ENCODE assay signal across 19 cellular contexts in genomic region chr1:2388004-2388913, GRCh38. TPM values are rescaled to one million over a fixed set of nuclear protein-coding genes. Genes with fewer than 3 reads are reported as not detected.
A peak's percentile ranks its signal among the peaks of the same experiment; 100 is the strongest.
DNase-seq lines count a peak whose midpoint lies in the region; ATAC-seq and TF ChIP-seq lines count a peak whose summit lies in the region.
"Had no signal": no experiment of that assay in that cellular context is flagged by ENCODE, and none has a peak within 500 bp of the region (broad histone marks: within the 10 kb centered on the region; RNA-seq: fewer than 3 reads in every experiment).

No MANE protein-coding gene starts in this region.

- H3K36me3 ChIP-seq in BLaER1 treated with 17β-estradiol and CSF1 and Interleukin-3, amounts not matched to agents 10 nM and 100 nM = peaks cover 3 to 7% (median 5%) of the 10 kb centered on the region in 11 experiments; a peak in 18 of 22 replicates
- H3K36me3 ChIP-seq in psoas muscle (ENCODE audit: insufficient read depth in 1 of 2, low read depth in 1 of 2) = peaks cover 0 to 7% of the 10 kb centered on the region in 2 donors
- H3K36me3 ChIP-seq: ascending aorta had no signal

- H3K9ac ChIP-seq in BLaER1 treated with 17β-estradiol and CSF1 and Interleukin-3, amounts not matched to agents 10 nM and 100 nM = peak overlapping the region; percentile 54 to 95 (median 87)

- H3K27ac Mint-ChIP-seq in IgD-negative memory B cell = peak overlapping the region; percentile 90 to 96 (median 94)
- H3K27ac Mint-ChIP-seq in T-cell = no peak overlapping the region
- H3K27ac Mint-ChIP-seq: activated CD4-positive, alpha-beta memory T cell treated with anti-CD3 and anti-CD28 coated beads, Interleukin-2, amount 10 ng/mL, durations not matched to agents 7 days and 5 days; activated naive CD4-positive, alpha-beta T cell treated with anti-CD3 and anti-CD28 coated beads for 36 hours had no signal

- peaks cover 7 to 38% (median 9%) of the 10 kb centered on the region in 11 experiments; a peak in 18 of 22 replicates for H4K20me1 ChIP-seq in BLaER1 treated with 17β-estradiol and CSF1 and Interleukin-3, amounts not matched to agents 10 nM and 100 nM

- ATAC-seq in left cardiac atrium (no peak), psoas muscle (no peak), T-cell (replicated peaks in 1 of 4) (no peak), GM18867 (IDR thresholded peaks at IDR 0.05; ENCODE audit: unreplicated experiment) (no peak), GM18520 (IDR thresholded peaks at IDR 0.05; ENCODE audit: unreplicated experiment) (no peak), HG03520 (IDR thresholded peaks at IDR 0.05; ENCODE audit: unreplicated experiment) (no peak)
- ATAC-seq: activated T-cell treated with anti-CD3 and anti-CD28 coated beads, Interleukin-2, amount 50 U/mL, for 4 hours; HCT116 had no signal

- peak overlapping the region; percentile 37 to 93 (median 53) for H3K4me3 ChIP-seq in BLaER1 treated with 17β-estradiol and CSF1 and Interleukin-3, amounts not matched to agents 10 nM and 100 nM
- H3K4me3 ChIP-seq in psoas muscle = no peak overlapping the region
- H3K4me3 ChIP-seq: ascending aorta, esophagus squamous epithelium had no signal

- CTCF ChIA-PET in T-cell (lab: Charles Lee) = interaction anchor here in 1 of 2 donors (0.9 kb wide), 1 partner anchor 194 kb away, joined by 3 read pairs; the partner anchor contains the start of gene FAAP20

- peak overlapping the region; percentile 83 to 95 (median 93) for H3K4me3 Mint-ChIP-seq in IgD-negative memory B cell
- H3K4me3 Mint-ChIP-seq in T-cell = no peak overlapping the region
- H3K4me3 Mint-ChIP-seq: activated CD4-positive, alpha-beta memory T cell treated with anti-CD3 and anti-CD28 coated beads, Interleukin-2, amount 10 ng/mL, durations not matched to agents 7 days and 5 days; activated naive CD4-positive, alpha-beta T cell treated with anti-CD3 and anti-CD28 coated beads for 36 hours; activated T-cell treated with anti-CD3 and anti-CD28 coated beads, Interleukin-2, amount 50 U/mL, for 4 hours had no signal

- H3K9me3 Mint-ChIP-seq in IgD-negative memory B cell (no peaks in the 10 kb centered on the region), T-cell (no peaks in the 10 kb centered on the region)
- H3K9me3 Mint-ChIP-seq: activated CD4-positive, alpha-beta memory T cell treated with anti-CD3 and anti-CD28 coated beads, Interleukin-2, amount 10 ng/mL, durations not matched to agents 7 days and 5 days; activated naive CD4-positive, alpha-beta T cell treated with anti-CD3 and anti-CD28 coated beads for 36 hours; activated T-cell treated with anti-CD3 and anti-CD28 coated beads, Interleukin-2, amount 50 U/mL, for 4 hours had no signal

- H3K9me3 ChIP-seq in BLaER1 treated with 17β-estradiol and CSF1 and Interleukin-3, amounts not matched to agents 10 nM and 100 nM (replicated peaks in 1 of 11) = no peaks in the 10 kb centered on the region
- H3K9me3 ChIP-seq in psoas muscle = no peaks in the 10 kb centered on the region
- H3K9me3 ChIP-seq: ascending aorta, esophagus squamous epithelium had no signal

- H3K4me1 ChIP-seq in BLaER1 treated with 17β-estradiol and CSF1 and Interleukin-3, amounts not matched to agents 10 nM and 100 nM = peaks cover 71 to 85% (median 78%) of the 10 kb centered on the region in 10 experiments
- H3K4me1 ChIP-seq in psoas muscle = peaks cover 18% of the 10 kb centered on the region

- no peak for TF ChIP-seq CTCF in psoas muscle (IDR thresholded peaks at IDR 0.05)

- peaks cover 0 to 11% (median 4%) of the 10 kb centered on the region in 11 experiments; a peak in 8 of 22 replicates for H3K27me3 ChIP-seq in BLaER1 treated with 17β-estradiol and CSF1 and Interleukin-3, amounts not matched to agents 10 nM and 100 nM
- H3K27me3 ChIP-seq in psoas muscle (ENCODE audit: insufficient read depth in 3 of 3, low read length in 2 of 3) = no peaks in the 10 kb centered on the region
- H3K27me3 ChIP-seq: ascending aorta, esophagus squamous epithelium had no signal

- H3K27ac ChIP-seq in BLaER1 treated with 17β-estradiol and CSF1 and Interleukin-3, amounts not matched to agents 10 nM and 100 nM = peak overlapping the region; percentile 69 to 93 (median 76)
- H3K27ac ChIP-seq in psoas muscle = peak overlapping the region; percentile 50
- H3K27ac ChIP-seq: ascending aorta, esophagus squamous epithelium had no signal

- peak overlapping the region; percentile 90 to 99 (median 98) for H3K4me2 ChIP-seq in BLaER1 treated with 17β-estradiol and CSF1 and Interleukin-3, amounts not matched to agents 10 nM and 100 nM

- H3K36me3 Mint-ChIP-seq in IgD-negative memory B cell = peaks cover 2% of the 10 kb centered on the region
- H3K36me3 Mint-ChIP-seq in T-cell = no peaks in the 10 kb centered on the region

- no peaks in the 10 kb centered on the region for H3K27me3 Mint-ChIP-seq in IgD-negative memory B cell
- no peaks in the 10 kb centered on the region for H3K27me3 Mint-ChIP-seq in T-cell
- H3K27me3 Mint-ChIP-seq: activated CD4-positive, alpha-beta memory T cell treated with anti-CD3 and anti-CD28 coated beads, Interleukin-2, amount 10 ng/mL, durations not matched to agents 7 days and 5 days had no signal

- DNase-seq in left cardiac atrium (peak; percentile 15), psoas muscle (peak in 1 of 2 donors; percentile 51), T-cell (no peak)
- DNase-seq: activated CD4-positive, alpha-beta memory T cell treated with anti-CD3 and anti-CD28 coated beads, Interleukin-2, amount 10 ng/mL, durations not matched to agents 7 days and 5 days; activated T-cell treated with anti-CD3 and anti-CD28 coated beads, Interleukin-2, amount 50 U/mL, for 4 hours; cerebellar nuclear complex; effector CD8-positive, alpha-beta T cell; esophagus squamous epithelium; NCI-H1417 treated with DMSO at 0.1 percent for 48 hours; NCI-H526 treated with DMSO at 0.1 percent for 48 hours; substantia nigra had no signal

- H3K4me1 Mint-ChIP-seq in IgD-negative memory B cell (peaks cover 13 to 17% (median 14%) of the 10 kb centered on the region in 3 donors), T-cell (peaks cover 11 to 20% (median 15%) of the 10 kb centered on the region in 3 donors)

- intact Hi-C loops in left cardiac atrium (cut with DNase I) = no loop called here
- intact Hi-C loops in psoas muscle (cut with DNase I) = no loop called here

- POLR2A ChIA-PET in T-cell (lab: Charles Lee) = no interaction called here

- WGBS in psoas muscle, 3 donors = 88 to 91% (median 90%) methylated on average over 32 of the region's 32 CpGs

RNA-seq across cellular contexts. Expression of gene MORN1, which starts 3.1 kb away (rescaled TPM):
- polyA plus RNA-seq in IgD-negative memory B cell (6.7 TPM), psoas muscle (1 to 10 TPM; 1.2 to 7.3 (median 3.1) TPM)
- total RNA-seq in left cardiac atrium (1 to 10 TPM; 3.7 to 4.9 TPM), psoas muscle (1 to 10 TPM; 3.6 to 6.3 (median 4.5) TPM), T-cell (10 to 100 TPM in 3 of 5 donors, 1 to 10 TPM in 2; 8.2 to 17.5 (median 13.2) TPM)

RNA-seq across cellular contexts. Expression of gene RER1, which starts 3.4 kb away (rescaled TPM):
- polyA plus RNA-seq in IgD-negative memory B cell (141 TPM), psoas muscle (100 to 1,000 TPM in 1 of 3 donors, 10 to 100 TPM in 2; 68.8 to 119 (median 91.3) TPM)
- total RNA-seq in left cardiac atrium (100 to 1,000 TPM in 1 of 2 donors, 10 to 100 TPM in 1; 96.2 to 105 TPM), psoas muscle (10 to 100 TPM; 71.1 to 97.6 (median 86.7) TPM), T-cell (100 to 1,000 TPM in 3 of 5 donors, 10 to 100 TPM in 2; 84.3 to 129 (median 125) TPM)

RNA-seq across cellular contexts. Expression of gene PEX10, which starts 24.1 kb away (rescaled TPM):
- polyA plus RNA-seq in IgD-negative memory B cell (14.8 TPM), psoas muscle (10 to 100 TPM; 12.6 to 18.4 (median 16.2) TPM)
- total RNA-seq in left cardiac atrium (10 to 100 TPM; 12.3 to 14.5 TPM), psoas muscle (10 to 100 TPM; 14.1 to 19.7 (median 17.1) TPM), T-cell (10 to 100 TPM; 11.7 to 13.2 (median 12.2) TPM)

Comparison
In these comparisons a context has a peak if more than half of its experiments do, and no peak if none do; other contexts are left out.
1. H3K27ac Mint-ChIP-seq: peak in IgD-negative memory B cell (3 of 3); none in T-cell (0 of 2).
2. H3K4me3 Mint-ChIP-seq: peak in IgD-negative memory B cell (4 of 4); none in T-cell (0 of 3).